In the genomic region with DNA sequence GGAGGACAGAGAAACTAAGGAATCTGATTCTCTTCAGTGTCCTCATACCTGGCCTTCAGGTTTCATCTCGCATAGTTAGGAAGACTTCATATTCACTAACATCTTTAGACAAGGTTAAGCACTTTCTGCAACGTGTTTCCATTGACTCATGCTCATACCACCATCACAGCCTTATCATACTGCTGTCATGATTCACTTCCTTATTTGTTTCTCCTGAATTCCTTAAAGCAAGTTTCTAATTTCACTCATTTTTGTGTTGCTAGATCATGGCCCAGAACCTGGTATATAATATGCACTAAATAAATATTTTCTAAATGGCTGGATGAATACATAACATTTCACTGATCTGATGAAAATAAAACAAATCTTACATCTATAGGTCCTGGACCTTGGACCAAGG, we compare ENCODE assay signal across 16 cellular contexts.
DNase-seq lines count a peak whose midpoint lies in the region; ATAC-seq and TF ChIP-seq lines count a peak whose summit lies in the region.
"Had no signal": no experiment of that assay in that cellular context is flagged by ENCODE, and none has a peak within 500 bp of the region (broad histone marks: within the 10 kb centered on the region; RNA-seq: fewer than 3 reads in every experiment).

No MANE protein-coding gene starts in this region.

- no peaks in the 10 kb centered on the region for H3K36me3 Mint-ChIP-seq in activated CD8-positive, alpha-beta T cell treated with anti-CD3 and anti-CD28 coated beads for 36 hours (ENCODE audit: low read depth)
- H3K36me3 Mint-ChIP-seq: T-cell had no signal

- peaks cover 21% of the 10 kb centered on the region for H3K4me1 ChIP-seq in SJSA1 (replicated peaks)

- peak overlapping the region; percentile 91 for H3K27ac ChIP-seq in SJSA1
- H3K27ac ChIP-seq: psoas muscle had no signal

- ATAC-seq in activated CD8-positive, alpha-beta T cell treated with anti-CD3 and anti-CD28 coated beads for 36 hours = no peak
- ATAC-seq: psoas muscle, T-cell had no signal

- TF ChIP-seq CTCF in fibroblast of mammary gland (conservative IDR thresholded peaks at IDR 0.05; ENCODE audit: control insufficient read depth, insufficient read depth, low read depth, low read length) (no peak), retinal pigment epithelial cell (conservative IDR thresholded peaks at IDR 0.05; ENCODE audit: low read depth, low read length) (no peak), GM10248 (IDR thresholded peaks at IDR 0.05; ENCODE audit: control extremely low read depth, extremely low read depth, low read depth, missing control alignments) (no peak)
- TF ChIP-seq CTCF in activated CD8-positive, alpha-beta T cell treated with anti-CD3 and anti-CD28 coated beads for 36 hours (IDR thresholded peaks at IDR 0.05) = no peak

- H3K4me1 Mint-ChIP-seq in activated CD8-positive, alpha-beta T cell treated with anti-CD3 and anti-CD28 coated beads for 36 hours (ENCODE audit: low read depth) = no peaks in the 10 kb centered on the region
- H3K4me1 Mint-ChIP-seq: T-cell had no signal

- no peaks in the 10 kb centered on the region for H3K27me3 Mint-ChIP-seq in activated CD8-positive, alpha-beta T cell treated with anti-CD3 and anti-CD28 coated beads for 36 hours
- H3K27me3 Mint-ChIP-seq: T-cell had no signal

- H3K4me3 Mint-ChIP-seq in activated CD8-positive, alpha-beta T cell treated with anti-CD3 and anti-CD28 coated beads for 36 hours = no peak overlapping the region
- H3K4me3 Mint-ChIP-seq: T-cell had no signal

- no peak overlapping the region for H3K27ac Mint-ChIP-seq in activated CD8-positive, alpha-beta T cell treated with anti-CD3 and anti-CD28 coated beads for 36 hours
- H3K27ac Mint-ChIP-seq: T-cell had no signal

- H3K9me3 Mint-ChIP-seq in activated CD8-positive, alpha-beta T cell treated with anti-CD3 and anti-CD28 coated beads for 36 hours = peaks cover 4% of the 10 kb centered on the region

- H3K4me3 ChIP-seq in SJSA1 = no peak overlapping the region
- no peak overlapping the region for H3K4me3 ChIP-seq in fibroblast of mammary gland (ENCODE audit: control insufficient read depth, low read depth, low read length)
- no peak overlapping the region for H3K4me3 ChIP-seq in retinal pigment epithelial cell (ENCODE audit: low read length)
- H3K4me3 ChIP-seq: psoas muscle had no signal

- no peaks in the 10 kb centered on the region for H3K36me3 ChIP-seq in SJSA1

- H3K27me3 ChIP-seq in SJSA1 (replicated peaks) = no peaks in the 10 kb centered on the region

- CTCF ChIA-PET in activated CD8-positive, alpha-beta T cell treated with anti-CD3 and anti-CD28 coated beads for 36 hours (lab: Charles Lee) = no interaction called here
- CTCF ChIA-PET in GM10248 (lab: Yijun Ruan, JAX) = no interaction called here

- peak; percentile 36 for DNase-seq in GM04504 (ENCODE audit: low read depth)
- DNase-seq in SJSA1 (ENCODE audit: low read depth in 1 of 2, low spot score in 2 of 2) = peak in 1 of 2 experiments; percentile 90
- peak; percentile 71 for DNase-seq in fibroblast of mammary gland (ENCODE audit: low read depth)
- peak; percentile 34 for DNase-seq in retinal pigment epithelial cell (ENCODE audit: low read depth)
- DNase-seq in activated CD8-positive, alpha-beta T cell treated with anti-CD3 and anti-CD28 coated beads for 36 hours = no peak
- DNase-seq in DMS153 (lab: John Stamatoyannopoulos, UW) = no peak
- DNase-seq in GM10248 (ENCODE audit: extremely low spot score) = no peak
- no peak for DNase-seq in effector CD4-positive, alpha-beta T cell
- DNase-seq: activated CD4-positive, alpha-beta T cell treated with anti-CD3 and anti-CD28 coated beads, Interleukin-2, amount 50 U/mL, for 48 hours; activated naive CD4-positive, alpha-beta T cell; DMS53; midbrain; NCI-H2107; NK-92 treated with Interleukin-12 subunit alpha and Interleukin-12 subunit beta, amount 100 ng/mL, for 24 hours; psoas muscle; T-cell had no signal

- intact Hi-C loops in activated CD8-positive, alpha-beta T cell treated with anti-CD3 and anti-CD28 coated beads for 36 hours (cut with micrococcal nuclease) = no loop called here

- no peaks in the 10 kb centered on the region for H3K9me3 ChIP-seq in SJSA1 (replicated peaks)
- H3K9me3 ChIP-seq: psoas muscle had no signal

- POLR2A ChIA-PET in activated CD8-positive, alpha-beta T cell treated with anti-CD3 and anti-CD28 coated beads for 36 hours (lab: Charles Lee) = no interaction called here
- POLR2A ChIA-PET in GM10248 (lab: Yijun Ruan, JAX) = no interaction called here

Comparison
In these comparisons a context has a peak if more than half of its experiments do, and no peak if none do; other contexts are left out.
1. DNase-seq: peak in GM04504 (single experiment), fibroblast of mammary gland (single experiment) and retinal pigment epithelial cell (single experiment); none in activated CD8-positive, alpha-beta T cell treated with anti-CD3 and anti-CD28 coated beads for 36 hours (single experiment), DMS153 (single experiment), GM10248 (single experiment) and effector CD4-positive, alpha-beta T cell (single experiment).